Comparison of ENCODE assay signal across 8 cellular contexts in the genomic region with DNA sequence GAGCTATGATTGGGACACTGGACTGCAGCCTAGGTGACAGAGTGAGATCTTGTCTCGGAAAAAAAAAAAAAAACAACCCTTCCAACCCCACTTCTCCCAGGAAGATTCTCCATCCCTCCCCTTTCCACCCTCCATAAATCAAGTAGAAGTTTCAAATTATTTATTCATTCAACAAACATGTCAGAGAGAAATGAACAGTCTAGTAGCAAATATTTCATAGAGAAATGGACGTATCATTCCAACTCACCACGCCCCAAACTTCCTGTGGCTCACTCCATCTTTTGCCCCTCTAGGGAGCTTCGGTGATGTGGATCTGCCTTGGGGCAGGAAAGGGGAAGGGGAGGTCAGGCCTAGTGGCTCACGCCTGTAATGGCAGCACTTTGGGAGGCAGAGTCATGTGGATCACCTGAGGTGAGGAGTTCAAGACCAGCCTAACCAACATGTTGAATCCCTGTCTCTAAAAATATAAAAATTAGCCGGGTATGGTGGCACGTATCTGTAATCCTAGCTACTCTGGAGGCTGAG. TPM values are rescaled to one million over a fixed set of nuclear protein-coding genes. Genes with fewer than 3 reads are reported as not detected.
DNase-seq lines count a peak whose midpoint lies in the region; ATAC-seq and TF ChIP-seq lines count a peak whose summit lies in the region.

No MANE protein-coding gene starts in this region.

- H3K27ac ChIP-seq in HEK293 (ENCODE audit: extremely low read depth, low read depth, low read length) (peak overlapping the region; percentile 59), VCaP (peak overlapping the region; percentile 88), right atrium auricular region (peak overlapping the region; percentile 72 to 80)

- H3K36me3 ChIP-seq in HEK293 (ENCODE audit: control insufficient read depth in 2 of 2, insufficient read depth in 1 of 2, low read length in 2 of 2) (peaks cover 0 to 29% of the 10 kb centered on the region in 2 experiments; a peak in 1 of 3 replicates), right atrium auricular region (peaks cover 25% of the 10 kb centered on the region)

- H3K9me3 ChIP-seq in HEK293 (ENCODE audit: control insufficient read depth, insufficient read depth, low read depth, low read length) = no peaks in the 10 kb centered on the region
- H3K9me3 ChIP-seq in right atrium auricular region = no peaks in the 10 kb centered on the region

- DNase-seq in right atrium auricular region (ENCODE audit: low spot score) = no peak
- no peak for DNase-seq in stimulated activated effector memory CD8-positive, alpha-beta T cell treated with anti-CD3 and anti-CD28 coated beads, Interleukin-12 subunit alpha, Interleukin-12 subunit beta, amount 100 ng/mL, for 72 hours (ENCODE audit: low spot score in 2 of 2)
- no peak for DNase-seq in hepatic stellate cell (ENCODE audit: low spot score)
- DNase-seq in stimulated activated CD4-positive, alpha-beta T cell treated with anti-CD3 and anti-CD28 coated beads, Interleukin-4, amount 100 ng/mL, for 4 hours = no peak
- no peak for DNase-seq in DMS79 treated with DMSO at 0.1 percent for 48 hours (lab: John Stamatoyannopoulos, UW)

- TF ChIP-seq CTCF in HEK293 (tag by site-specific recombination; IDR thresholded peaks at IDR 0.05) (no peak), VCaP (conservative IDR thresholded peaks at IDR 0.05) (no peak), right atrium auricular region (IDR thresholded peaks at IDR 0.05) (no peak)

- POLR2A ChIA-PET in HEK293 (lab: Yijun Ruan, JAX) = interaction anchor here (1.2 to 4.3 kb wide), 2 partner anchors 10 to 18 kb away, joined by 5 to 38 read pairs; partner anchors contain the start of genes GPC2, LAMTOR4 and STAG3

- CTCF ChIA-PET in HEK293 (lab: Yijun Ruan, JAX) = interaction anchor here (0.9 to 1.9 kb wide), 2 partner anchors 11 to 27 kb away, joined by 3 to 7 read pairs; no protein-coding TSS in a partner anchor

- no peak for ATAC-seq in stimulated activated effector memory CD8-positive, alpha-beta T cell treated with anti-CD3 and anti-CD28 coated beads, Interleukin-12 subunit alpha, Interleukin-12 subunit beta, amount 100 ng/mL, for 72 hours
- ATAC-seq in GM21528 (IDR thresholded peaks at IDR 0.05; ENCODE audit: low FRiP score, unreplicated experiment) = no peak

- H3K36me3 Mint-ChIP-seq in stimulated activated effector memory CD8-positive, alpha-beta T cell treated with anti-CD3 and anti-CD28 coated beads, Interleukin-12 subunit alpha, Interleukin-12 subunit beta, amount 100 ng/mL, for 72 hours = peaks cover 18% of the 10 kb centered on the region

- peak overlapping the region; percentile 78 for H3K27ac Mint-ChIP-seq in stimulated activated effector memory CD8-positive, alpha-beta T cell treated with anti-CD3 and anti-CD28 coated beads, Interleukin-12 subunit alpha, Interleukin-12 subunit beta, amount 100 ng/mL, for 72 hours

- H3K4me3 ChIP-seq in HEK293 (ENCODE audit: low read depth, low read length) (peak overlapping the region; percentile 80), right atrium auricular region (peak overlapping the region; percentile 71 to 74)

- peaks cover 31% of the 10 kb centered on the region for H3K4me1 Mint-ChIP-seq in stimulated activated effector memory CD8-positive, alpha-beta T cell treated with anti-CD3 and anti-CD28 coated beads, Interleukin-12 subunit alpha, Interleukin-12 subunit beta, amount 100 ng/mL, for 72 hours

- H3K4me1 ChIP-seq in HEK293 (ENCODE audit: control insufficient read depth, insufficient read depth, low read length) = peaks cover 3% of the 10 kb centered on the region; the same call in 1 of the 2 replicates
- H3K4me1 ChIP-seq in right atrium auricular region = peaks cover 0 to 22% of the 10 kb centered on the region in 2 donors

- no peaks in the 10 kb centered on the region for H3K9me3 Mint-ChIP-seq in stimulated activated effector memory CD8-positive, alpha-beta T cell treated with anti-CD3 and anti-CD28 coated beads, Interleukin-12 subunit alpha, Interleukin-12 subunit beta, amount 100 ng/mL, for 72 hours

- H3K27me3 ChIP-seq in right atrium auricular region = no peaks in the 10 kb centered on the region

- H3K4me3 Mint-ChIP-seq in stimulated activated effector memory CD8-positive, alpha-beta T cell treated with anti-CD3 and anti-CD28 coated beads, Interleukin-12 subunit alpha, Interleukin-12 subunit beta, amount 100 ng/mL, for 72 hours = peak overlapping the region; percentile 73

TF ChIP-seq in HEK293, 187 proteins besides CTCF, POLR2A, EP300 and RAD21:
- 0 out of 2 replicates have a peak, but pooled peaks have one; percentile 4 for TF ChIP-seq ZXDB (tag by site-specific recombination; IDR thresholded peaks at IDR 0.05)
- TF ChIP-seq, protein P1, sequence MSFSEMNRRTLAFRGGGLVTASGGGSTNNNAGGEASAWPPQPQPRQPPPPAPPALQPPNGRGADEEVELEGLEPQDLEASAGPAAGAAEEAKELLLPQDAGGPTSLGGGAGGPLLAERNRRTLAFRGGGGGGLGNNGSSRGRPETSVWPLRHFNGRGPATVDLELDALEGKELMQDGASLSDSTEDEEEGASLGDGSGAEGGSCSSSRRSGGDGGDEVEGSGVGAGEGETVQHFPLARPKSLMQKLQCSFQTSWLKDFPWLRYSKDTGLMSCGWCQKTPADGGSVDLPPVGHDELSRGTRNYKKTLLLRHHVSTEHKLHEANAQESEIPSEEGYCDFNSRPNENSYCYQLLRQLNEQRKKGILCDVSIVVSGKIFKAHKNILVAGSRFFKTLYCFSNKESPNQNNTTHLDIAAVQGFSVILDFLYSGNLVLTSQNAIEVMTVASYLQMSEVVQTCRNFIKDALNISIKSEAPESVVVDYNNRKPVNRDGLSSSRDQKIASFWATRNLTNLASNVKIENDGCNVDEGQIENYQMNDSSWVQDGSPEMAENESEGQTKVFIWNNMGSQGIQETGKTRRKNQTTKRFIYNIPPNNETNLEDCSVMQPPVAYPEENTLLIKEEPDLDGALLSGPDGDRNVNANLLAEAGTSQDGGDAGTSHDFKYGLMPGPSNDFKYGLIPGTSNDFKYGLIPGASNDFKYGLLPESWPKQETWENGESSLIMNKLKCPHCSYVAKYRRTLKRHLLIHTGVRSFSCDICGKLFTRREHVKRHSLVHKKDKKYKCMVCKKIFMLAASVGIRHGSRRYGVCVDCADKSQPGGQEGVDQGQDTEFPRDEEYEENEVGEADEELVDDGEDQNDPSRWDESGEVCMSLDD (tag by site-specific recombination; IDR thresholded peaks at IDR 0.05) = no peak
- TF ChIP-seq, protein P2, sequence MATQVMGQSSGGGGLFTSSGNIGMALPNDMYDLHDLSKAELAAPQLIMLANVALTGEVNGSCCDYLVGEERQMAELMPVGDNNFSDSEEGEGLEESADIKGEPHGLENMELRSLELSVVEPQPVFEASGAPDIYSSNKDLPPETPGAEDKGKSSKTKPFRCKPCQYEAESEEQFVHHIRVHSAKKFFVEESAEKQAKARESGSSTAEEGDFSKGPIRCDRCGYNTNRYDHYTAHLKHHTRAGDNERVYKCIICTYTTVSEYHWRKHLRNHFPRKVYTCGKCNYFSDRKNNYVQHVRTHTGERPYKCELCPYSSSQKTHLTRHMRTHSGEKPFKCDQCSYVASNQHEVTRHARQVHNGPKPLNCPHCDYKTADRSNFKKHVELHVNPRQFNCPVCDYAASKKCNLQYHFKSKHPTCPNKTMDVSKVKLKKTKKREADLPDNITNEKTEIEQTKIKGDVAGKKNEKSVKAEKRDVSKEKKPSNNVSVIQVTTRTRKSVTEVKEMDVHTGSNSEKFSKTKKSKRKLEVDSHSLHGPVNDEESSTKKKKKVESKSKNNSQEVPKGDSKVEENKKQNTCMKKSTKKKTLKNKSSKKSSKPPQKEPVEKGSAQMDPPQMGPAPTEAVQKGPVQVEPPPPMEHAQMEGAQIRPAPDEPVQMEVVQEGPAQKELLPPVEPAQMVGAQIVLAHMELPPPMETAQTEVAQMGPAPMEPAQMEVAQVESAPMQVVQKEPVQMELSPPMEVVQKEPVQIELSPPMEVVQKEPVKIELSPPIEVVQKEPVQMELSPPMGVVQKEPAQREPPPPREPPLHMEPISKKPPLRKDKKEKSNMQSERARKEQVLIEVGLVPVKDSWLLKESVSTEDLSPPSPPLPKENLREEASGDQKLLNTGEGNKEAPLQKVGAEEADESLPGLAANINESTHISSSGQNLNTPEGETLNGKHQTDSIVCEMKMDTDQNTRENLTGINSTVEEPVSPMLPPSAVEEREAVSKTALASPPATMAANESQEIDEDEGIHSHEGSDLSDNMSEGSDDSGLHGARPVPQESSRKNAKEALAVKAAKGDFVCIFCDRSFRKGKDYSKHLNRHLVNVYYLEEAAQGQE (tag by site-specific recombination; IDR thresholded peaks at IDR 0.05) = peak; percentile 15; the same call in 1 of the 2 replicates
- TF ChIP-seq ZNF623 (tag by site-specific recombination; IDR thresholded peaks at IDR 0.05) = 0 out of 2 replicates have a peak, but pooled peaks have one; percentile 17

RNA-seq across cellular contexts. Expression of gene TRAPPC14, which starts 0.6 kb away (rescaled TPM):
- total RNA-seq in right atrium auricular region = 1 to 10 TPM; 5.1 to 8.3 TPM

RNA-seq across cellular contexts. Expression of gene GAL3ST4, which starts 9.3 kb away (rescaled TPM):
- 1 to 10 TPM; 1.3 to 2.4 TPM for total RNA-seq in right atrium auricular region

RNA-seq across cellular contexts. Expression of gene LAMTOR4, which starts 10.4 kb away (rescaled TPM):
- 100 to 1,000 TPM; 153 to 168 TPM for total RNA-seq in right atrium auricular region

RNA-seq across cellular contexts. Expression of gene GPC2, which starts 18.0 kb away (rescaled TPM):
- under 1 TPM in 1 of 2 donors, not detected in 1; 0.12 TPM for total RNA-seq in right atrium auricular region

RNA-seq across cellular contexts. Expression of gene STAG3, which starts 18.6 kb away (rescaled TPM):
- not detected for total RNA-seq in right atrium auricular region
